In genomic region chr10:84026821-84027257, GRCh38 we compare ENCODE assay signal across 8 cellular contexts.
A peak's percentile ranks its signal among the peaks of the same experiment; 100 is the strongest.
DNase-seq lines count a peak whose midpoint lies in the region; ATAC-seq, FAIRE-seq and TF ChIP-seq lines count a peak whose summit lies in the region.

No MANE protein-coding gene starts in this region.

- peak; percentile 3 for DNase-seq in DMS114 treated with DMSO at 0.1 percent for 48 hours (lab: John Stamatoyannopoulos, UW; ENCODE audit: unreplicated experiment)
- DNase-seq in HEK293T (ENCODE audit: extremely low spot score), result peak; percentile 31
- DNase-seq in SK-N-DZ (ENCODE audit: low spot score), result peak; percentile 59
- DNase-seq in keratinocyte (ENCODE audit: low read depth, low spot score), result no peak
- DNase-seq in ovary, result no peak
- DNase-seq in NCI-H2029 treated with DMSO at 0.1 percent for 48 hours (lab: John Stamatoyannopoulos, UW), result no peak

- H3K4me2 ChIP-seq in keratinocyte (ENCODE audit: control insufficient read depth, extremely low read depth, insufficient read depth, low read depth, low read length), result no peak overlapping the region

- no peak for ATAC-seq in GM21619 (IDR thresholded peaks at IDR 0.05; ENCODE audit: unreplicated experiment)
- no peak for ATAC-seq in GM21381 (IDR thresholded peaks at IDR 0.05; ENCODE audit: unreplicated experiment)

- H3K36me3 ChIP-seq in keratinocyte (ENCODE audit: control insufficient read depth in 2 of 2, extremely low read depth in 1 of 2, insufficient read depth in 2 of 2, low read length in 2 of 2) (no peaks in the 10 kb centered on the region), ovary (no peaks in the 10 kb centered on the region)

- no peaks in the 10 kb centered on the region for H4K20me1 ChIP-seq in keratinocyte (ENCODE audit: control insufficient read depth, extremely low read depth, insufficient read depth, low read length)

- no peak overlapping the region for H2AFZ ChIP-seq in keratinocyte (ENCODE audit: control insufficient read depth, low read length)

- POLR2A ChIA-PET in HEK293T (lab: Yijun Ruan, JAX), result no interaction called here

- TF ChIP-seq CTCF in keratinocyte (optimal IDR thresholded peaks at IDR 0.05 in 1 of 3, IDR thresholded peaks at IDR 0.05 in 1 of 3, conservative IDR thresholded peaks at IDR 0.05 in 1 of 3; ENCODE audit: extremely low read depth in 1 of 3, insufficient read depth in 2 of 3, low read length in 3 of 3) (peak; percentile 55 to 78 (median 71)), ovary (IDR thresholded peaks at IDR 0.05) (no peak)

- intact Hi-C loops in ovary (cut with DNase I), result no loop called here

- H3K79me2 ChIP-seq in keratinocyte (ENCODE audit: control insufficient read depth, insufficient read depth, low read length), result no peaks in the 10 kb centered on the region

- no peak for FAIRE-seq in keratinocyte (lab: Jason Lieb, UNC)

- H3K9me1 ChIP-seq in keratinocyte (ENCODE audit: control insufficient read depth, extremely low read depth, insufficient read depth, low read length), result no peaks in the 10 kb centered on the region

- H3K4me3 ChIP-seq in keratinocyte (ENCODE audit: control insufficient read depth in 2 of 3, extremely low read depth in 1 of 3, insufficient read depth in 2 of 3, low read depth in 1 of 3, low read length in 3 of 3) (no peak overlapping the region), ovary (no peak overlapping the region)

- no peak overlapping the region for H3K9ac ChIP-seq in keratinocyte (ENCODE audit: control insufficient read depth, extremely low read depth, insufficient read depth, low read length)

- no peak for TF ChIP-seq POLR2A in ovary (IDR thresholded peaks at IDR 0.05)

- H3K4me1 ChIP-seq in keratinocyte (ENCODE audit: control insufficient read depth, extremely low read depth, insufficient read depth, low read length) (no peaks in the 10 kb centered on the region), ovary (ENCODE audit: insufficient read depth) (no peaks in the 10 kb centered on the region)

- CTCF ChIA-PET in HEK293T (lab: Yijun Ruan, JAX), result interaction anchor here (0.6 to 1.6 kb wide), 10 partner anchors 10 to 1225 kb away, joined by 3 to 6 read pairs (median 3); no protein-coding TSS in a partner anchor

- H3K27me3 ChIP-seq in keratinocyte (ENCODE audit: control insufficient read depth, extremely low read depth, insufficient read depth, low read length) (peaks cover 2% of the 10 kb centered on the region), ovary (no peaks in the 10 kb centered on the region)

- TF ChIP-seq EP300 in ovary (IDR thresholded peaks at IDR 0.05), result no peak

- H3K9me3 ChIP-seq in keratinocyte (ENCODE audit: control insufficient read depth, low read depth, low read length) (no peaks in the 10 kb centered on the region), ovary (no peaks in the 10 kb centered on the region)

- dilution Hi-C loops in keratinocyte (cut with MboI; ENCODE audit: extremely low pct_ligation_motif_present, low sequenced_read_pairs), result no loop called here

- H3K27ac ChIP-seq in keratinocyte (ENCODE audit: control insufficient read depth, insufficient read depth, low read length) (no peak overlapping the region), ovary (no peak overlapping the region)

TF ChIP-seq in HEK293T, 16 proteins besides CTCF, POLR2A, EP300 and RAD21:
- TF ChIP-seq HDGF (IDR thresholded peaks at IDR 0.05; ENCODE audit: borderline replicate concordance), result no peak
- TF ChIP-seq ZNF384 (IDR thresholded peaks at IDR 0.05), result peak; percentile 95

Comparison
In these comparisons a context has a peak if more than half of its experiments do, and no peak if none do; other contexts are left out.
1. DNase-seq: peak in DMS114 treated with DMSO at 0.1 percent for 48 hours (single experiment), HEK293T (single experiment) and SK-N-DZ (single experiment); none in keratinocyte (single experiment), ovary (0 of 5) and NCI-H2029 treated with DMSO at 0.1 percent for 48 hours (single experiment).
2. CTCF ChIP-seq: peak in keratinocyte (3 of 3); none in ovary (0 of 3).